In the genomic region with DNA sequence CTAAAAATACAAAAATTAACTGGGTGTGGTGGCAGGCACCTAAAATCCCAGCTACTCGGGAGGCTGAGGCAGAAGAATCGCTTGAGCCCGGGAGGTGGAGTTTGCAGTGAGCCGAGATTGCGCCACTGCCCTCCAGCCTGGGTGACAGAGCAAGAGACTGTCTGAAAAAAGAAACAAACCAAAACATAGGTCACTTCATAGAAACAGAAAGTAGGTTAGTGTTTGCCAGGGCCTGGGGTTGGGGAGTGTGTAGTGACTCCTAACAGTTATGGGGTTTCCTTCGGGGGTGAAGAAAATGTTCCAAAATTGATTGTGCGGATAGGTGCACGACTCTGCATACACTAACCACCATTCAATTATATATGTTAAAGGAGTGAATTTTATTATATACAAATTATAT, we compare ENCODE assay signal across 29 cellular contexts. TPM values are rescaled to one million over a fixed set of nuclear protein-coding genes. Genes with fewer than 3 reads are reported as not detected.
"Had no signal": no experiment of that assay in that cellular context is flagged by ENCODE, and none has a peak within 500 bp of the region (broad histone marks: within the 10 kb centered on the region; RNA-seq: fewer than 3 reads in every experiment).

No MANE protein-coding gene starts in this region.

- H3K27me3 ChIP-seq: ascending aorta had no signal

- H3K27ac ChIP-seq: ascending aorta, epithelial cell of prostate, esophagus squamous epithelium, VCaP had no signal

- DNase-seq: activated CD4-positive, alpha-beta memory T cell treated with anti-CD3 and anti-CD28 coated beads, Interleukin-2, amount 10 ng/mL, durations not matched to agents 7 days and 5 days; activated CD4-positive, alpha-beta T cell treated with anti-CD3 and anti-CD28 coated beads for 1 hour; activated CD4-positive, alpha-beta T cell treated with anti-CD3 and anti-CD28 coated beads for 4 hours; activated CD4-positive, alpha-beta T cell treated with anti-CD3 and anti-CD28 coated beads, Interleukin-2, amount 10 ng/mL, durations not matched to agents 7 days and 5 days; activated CD4-positive, alpha-beta T cell treated with anti-CD3 and anti-CD28 coated beads, Interleukin-2, amount 50 U/mL, for 4 hours; activated CD8-positive, alpha-beta memory T cell treated with anti-CD3 and anti-CD28 coated beads, Interleukin-2, amount 50 U/mL, for 48 hours; activated gamma-delta T cell; activated naive CD4-positive, alpha-beta T cell; activated naive CD4-positive, alpha-beta T cell treated with anti-CD3 and anti-CD28 coated beads, Interleukin-2, amount 10 ng/mL, durations not matched to agents 7 days and 5 days; activated naive CD8-positive, alpha-beta T cell treated with anti-CD3 and anti-CD28 coated beads, Interleukin-2, amount 10 ng/mL, durations not matched to agents 7 days and 5 days; activated T-cell treated with anti-CD3 and anti-CD28 coated beads for 4 hours; activated T-cell treated with anti-CD3 and anti-CD28 coated beads, Interleukin-2, amount 50 U/mL, for 24 hours; activated T-cell treated with anti-CD3 and anti-CD28 coated beads, Interleukin-2, amount 50 U/mL, for 72 hours; cortex of kidney; dermis blood vessel endothelial cell; effector CD8-positive, alpha-beta T cell; esophagus squamous epithelium; foreskin fibroblast; head of caudate nucleus; hippocampal formation; T-helper 2 cell had no signal

- H3K4me3 ChIP-seq: ascending aorta, esophagus squamous epithelium had no signal

- ATAC-seq: activated naive CD4-positive, alpha-beta T cell treated with anti-CD3 and anti-CD28 coated beads, Interleukin-2, amount 50 U/mL, for 72 hours; activated T-cell treated with anti-CD3 and anti-CD28 coated beads, Interleukin-2, amount 50 U/mL, for 72 hours; WTC11 had no signal

- H3K9me3 ChIP-seq: ascending aorta, esophagus squamous epithelium had no signal

- H3K36me3 ChIP-seq: ascending aorta, esophagus squamous epithelium had no signal

- H3K4me1 ChIP-seq: ascending aorta, esophagus squamous epithelium had no signal

RNA-seq across cellular contexts. Expression of gene ATP2C2, which starts 59.2 kb away (rescaled TPM):
- total RNA-seq: activated CD4-positive, alpha-beta memory T cell treated with anti-CD3 and anti-CD28 coated beads, Interleukin-2, amount 10 ng/mL, durations not matched to agents 7 days and 5 days; activated CD4-positive, alpha-beta T cell treated with anti-CD3 and anti-CD28 coated beads, Interleukin-2, amount 10 ng/mL, durations not matched to agents 7 days and 5 days; activated naive CD4-positive, alpha-beta T cell treated with anti-CD3 and anti-CD28 coated beads, Interleukin-2, amount 50 U/mL, for 72 hours; activated naive CD8-positive, alpha-beta T cell treated with anti-CD3 and anti-CD28 coated beads, Interleukin-2, amount 10 ng/mL, durations not matched to agents 7 days and 5 days; ascending aorta; cardiac septum; dermis blood vessel endothelial cell; endothelial cell of umbilical vein; fibroblast of lung had no signal
